In genomic region chr1:78408192-78408591, GRCh38 we compare ENCODE assay signal across 23 cellular contexts.
"Had no signal": no experiment of that assay in that cellular context is flagged by ENCODE, and none has a peak within 500 bp of the region (broad histone marks: within the 10 kb centered on the region; RNA-seq: fewer than 3 reads in every experiment).

No MANE protein-coding gene starts in this region.

- H3K27me3 ChIP-seq: right lobe of liver, thyroid gland had no signal

- H3K27ac ChIP-seq: lower lobe of right lung, parathyroid adenoma, right lobe of liver, thyroid gland had no signal

- DNase-seq: activated CD4-positive, alpha-beta T cell treated with anti-CD3 and anti-CD28 coated beads for 48 hours; activated CD4-positive, CD25-positive, alpha-beta regulatory T cell; activated CD8-positive, alpha-beta T cell treated with anti-CD3 and anti-CD28 coated beads for 36 hours; activated naive CD4-positive, alpha-beta T cell treated with Interleukin-2 at 50 U/mL for 16 hours; activated T-cell treated with anti-CD3 and anti-CD28 coated beads, Interleukin-2, amount 50 U/mL, for 1 hour; cerebellar nuclear complex; cortex of kidney; effector CD8-positive, alpha-beta T cell; foreskin melanocyte; glutamatergic neuron; hippocampal formation; islet precursor cell; left colon; lower lobe of right lung; natural killer cell; right lobe of liver; stimulated activated CD4-positive, alpha-beta T cell treated with anti-CD3 and anti-CD28 coated beads, Interleukin-4, amount 100 ng/mL, for 4 hours; thyroid gland had no signal

- H3K4me3 ChIP-seq: lower lobe of right lung, right lobe of liver, smooth muscle cell, thyroid gland had no signal

- H3K9me3 ChIP-seq: thyroid gland had no signal

- ATAC-seq: activated CD8-positive, alpha-beta T cell treated with anti-CD3 and anti-CD28 coated beads for 36 hours; activated T-helper 17 cell treated with anti-CD3 and anti-CD28 coated beads, Interleukin-2, amount 50 U/mL, for 72 hours; esophagus mucosa; left colon; lower lobe of right lung; natural killer cell; right lobe of liver; stimulated activated memory B cell treated with anti-CD40 and anti-IgM and Interleukin-4, amounts not matched to agents 10 μg/mL and 1 μg/mL and 100 μg/mL, for 72 hours had no signal

- H3K36me3 ChIP-seq: lower lobe of right lung, right lobe of liver, thyroid gland had no signal

- H3K4me1 ChIP-seq: lower lobe of right lung, parathyroid adenoma, right lobe of liver, thyroid gland had no signal
